14 cellular contexts compared by ENCODE assay signal in the genomic region with DNA sequence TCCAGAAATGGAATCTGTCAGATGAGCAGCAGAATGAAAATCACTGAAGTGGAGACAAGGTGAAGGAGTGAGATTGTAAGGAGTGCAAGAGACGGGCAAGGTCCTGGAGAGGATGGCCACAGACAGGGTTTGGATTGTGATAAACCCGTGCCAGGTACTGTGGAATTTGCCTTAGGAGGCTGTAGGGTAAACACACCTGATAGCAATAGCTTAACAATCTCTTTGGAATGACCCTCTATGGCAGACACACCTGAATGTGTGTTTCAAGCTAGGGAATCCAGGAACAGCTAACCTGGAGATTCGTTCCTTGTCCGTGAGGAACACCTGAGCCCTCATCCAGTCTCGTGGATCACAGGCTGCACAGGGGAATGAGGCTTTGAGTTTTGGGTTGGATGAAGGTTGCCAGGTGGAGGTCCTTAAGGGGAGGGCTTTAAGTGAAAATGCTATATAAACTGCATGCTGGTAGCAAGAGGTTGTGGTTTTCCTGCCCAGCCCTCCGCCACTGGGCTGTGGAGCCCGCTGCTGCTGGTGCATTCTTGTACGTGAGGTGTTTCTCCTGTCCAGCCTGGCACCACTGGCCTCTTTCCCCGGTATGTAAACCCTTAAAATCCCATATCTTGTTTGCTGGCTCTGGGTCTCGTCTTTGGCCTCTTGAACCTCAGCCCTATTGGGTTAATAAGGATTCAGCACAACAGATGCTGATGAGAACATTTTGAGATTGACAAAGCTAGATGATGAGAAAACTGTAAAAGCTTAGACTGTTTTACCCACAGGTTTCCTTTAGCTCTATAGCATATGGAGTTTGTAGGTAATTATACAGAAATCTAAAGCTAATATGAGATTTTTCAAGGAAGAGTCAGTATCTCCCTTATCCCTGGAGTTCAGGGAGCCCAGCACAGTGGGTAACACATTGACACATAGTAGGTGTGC.
DNase-seq lines count a peak whose midpoint lies in the region; ATAC-seq and TF ChIP-seq lines count a peak whose summit lies in the region.
"Had no signal": no experiment of that assay in that cellular context is flagged by ENCODE, and none has a peak within 500 bp of the region (broad histone marks: within the 10 kb centered on the region; RNA-seq: fewer than 3 reads in every experiment).

No MANE protein-coding gene starts in this region.

- peaks cover 71% of the 10 kb centered on the region for H3K36me3 ChIP-seq in DND-41 (ENCODE audit: insufficient read depth, low read length)
- H3K36me3 ChIP-seq: Peyer's patch had no signal

- H3K4me1 ChIP-seq in DND-41 (ENCODE audit: insufficient read depth, low read length) (peaks cover 28% of the 10 kb centered on the region), mononuclear cell (ENCODE audit: insufficient read depth, low read length) (peaks cover 26% of the 10 kb centered on the region)
- H3K4me1 ChIP-seq: foreskin keratinocyte, Peyer's patch had no signal

- no peak for TF ChIP-seq CTCF in DND-41 (IDR thresholded peaks at IDR 0.05; ENCODE audit: borderline replicate concordance, extremely low read depth, low read length, poor library complexity, severe bottlenecking)

- ATAC-seq in DND-41 (ENCODE audit: insufficient read depth, low read depth) (peak; percentile 60; the same call in 2 of the 3 replicates), GM18519 (IDR thresholded peaks at IDR 0.05; ENCODE audit: low FRiP score, unreplicated experiment) (no peak), GM18502 (IDR thresholded peaks at IDR 0.05; ENCODE audit: poor library complexity, unreplicated experiment) (no peak)
- ATAC-seq: foreskin keratinocyte had no signal

- no peaks in the 10 kb centered on the region for H4K20me1 ChIP-seq in DND-41 (ENCODE audit: insufficient read depth, low read length)

- H3K27me3 ChIP-seq in DND-41 (ENCODE audit: insufficient read depth, low read length, poor library complexity) (no peaks in the 10 kb centered on the region), mononuclear cell (ENCODE audit: insufficient read depth, low read length) (no peaks in the 10 kb centered on the region)
- H3K27me3 ChIP-seq: Peyer's patch had no signal

- DNase-seq in activated T-cell treated with anti-CD3 and anti-CD28 coated beads, Interleukin-2, amount 50 U/mL, for 1 hour: peak; percentile 40
- DNase-seq in activated T-cell treated with anti-CD3 and anti-CD28 coated beads for 4 hours (no peak), DND-41 (no peak), NCI-H1694 treated with DMSO at 0.1 percent for 48 hours (lab: John Stamatoyannopoulos, UW) (no peak)
- DNase-seq in activated effector memory CD4-positive, alpha-beta T cell treated with Interleukin-2 at 50 U/mL for 16 hours: peak; percentile 29
- DNase-seq: DMS53, foreskin keratinocyte, NCI-H774 had no signal

- H3K4me3 ChIP-seq in DND-41 (ENCODE audit: low read depth in 1 of 2, low read length in 2 of 2) (no peak overlapping the region), mononuclear cell (ENCODE audit: low read length) (peak overlapping the region; percentile 18)
- H3K4me3 ChIP-seq: Peyer's patch had no signal

- no peak overlapping the region for H2AFZ ChIP-seq in DND-41 (ENCODE audit: low read depth, low read length)

- H3K9me3 ChIP-seq in DND-41 (ENCODE audit: insufficient read depth, low read length, severe bottlenecking) (no peaks in the 10 kb centered on the region), mononuclear cell (ENCODE audit: low read depth, low read length) (no peaks in the 10 kb centered on the region)
- H3K9me3 ChIP-seq: Peyer's patch had no signal

- H3K79me2 ChIP-seq in DND-41 (ENCODE audit: insufficient read depth, low read length): peaks cover 96% of the 10 kb centered on the region

- H3K4me2 ChIP-seq in DND-41 (ENCODE audit: insufficient read depth, low read length): no peak overlapping the region

- peak overlapping the region; percentile 31; the same call in 1 of the 2 replicates for H3K27ac ChIP-seq in DND-41 (ENCODE audit: low read length)
- H3K27ac ChIP-seq: C4-2B, epithelial cell of prostate, foreskin keratinocyte, Peyer's patch had no signal

- H3K9ac ChIP-seq in DND-41 (ENCODE audit: low read depth, low read length): no peak overlapping the region

Comparison
In these comparisons a context has a peak if more than half of its experiments do, and no peak if none do; other contexts are left out.
1. DNase-seq: peak in activated T-cell treated with anti-CD3 and anti-CD28 coated beads, Interleukin-2, amount 50 U/mL, for 1 hour (single experiment) and activated effector memory CD4-positive, alpha-beta T cell treated with Interleukin-2 at 50 U/mL for 16 hours (single experiment); none in activated T-cell treated with anti-CD3 and anti-CD28 coated beads for 4 hours (single experiment), DND-41 (single experiment) and NCI-H1694 treated with DMSO at 0.1 percent for 48 hours (single experiment).